Comparison of ENCODE assay signal across 19 cellular contexts in genomic region chrX:3609800-3610199, GRCh38.
DNase-seq lines count a peak whose midpoint lies in the region; ATAC-seq and TF ChIP-seq lines count a peak whose summit lies in the region.
"Had no signal": no experiment of that assay in that cellular context is flagged by ENCODE, and none has a peak within 500 bp of the region (broad histone marks: within the 10 kb centered on the region; RNA-seq: fewer than 3 reads in every experiment).

No MANE protein-coding gene starts in this region.

- H3K36me3 Mint-ChIP-seq in activated naive CD8-positive, alpha-beta T cell treated with anti-CD3 and anti-CD28 coated beads for 36 hours: peaks cover 6% of the 10 kb centered on the region

- H3K9me3 Mint-ChIP-seq in activated naive CD8-positive, alpha-beta T cell treated with anti-CD3 and anti-CD28 coated beads for 36 hours: no peaks in the 10 kb centered on the region
- H3K9me3 Mint-ChIP-seq: naive B cell had no signal

- H3K4me3 Mint-ChIP-seq in activated naive CD8-positive, alpha-beta T cell treated with anti-CD3 and anti-CD28 coated beads for 36 hours: no peak overlapping the region
- H3K4me3 Mint-ChIP-seq: activated CD8-positive, alpha-beta memory T cell treated with anti-CD3 and anti-CD28 coated beads, Interleukin-2, amount 10 ng/mL, durations not matched to agents 7 days and 5 days; naive B cell had no signal

- ATAC-seq in HG03175 (IDR thresholded peaks at IDR 0.05; ENCODE audit: unreplicated experiment): no peak
- ATAC-seq: activated CD8-positive, alpha-beta memory T cell treated with anti-CD3 and anti-CD28 coated beads, Interleukin-2, amount 10 ng/mL, durations not matched to agents 7 days and 5 days had no signal

- H3K4me3 ChIP-seq in cardiac fibroblast (replicated peaks in 1 of 2; ENCODE audit: low read depth in 2 of 2, low read length in 2 of 2): no peak overlapping the region
- H3K4me3 ChIP-seq: thoracic aorta had no signal

- CTCF ChIA-PET in HEK293T (lab: Yijun Ruan, JAX): no interaction called here

- POLR2A ChIA-PET in HEK293T (lab: Yijun Ruan, JAX): no interaction called here

- TF ChIP-seq CTCF in cardiac fibroblast (IDR thresholded peaks at IDR 0.05; ENCODE audit: low read depth, low read length) (no peak), GM20000 (IDR thresholded peaks at IDR 0.05; ENCODE audit: extremely low read depth, missing control alignments) (no peak)

- H3K27me3 Mint-ChIP-seq in activated naive CD8-positive, alpha-beta T cell treated with anti-CD3 and anti-CD28 coated beads for 36 hours: no peaks in the 10 kb centered on the region
- H3K27me3 Mint-ChIP-seq: activated CD8-positive, alpha-beta memory T cell treated with anti-CD3 and anti-CD28 coated beads, Interleukin-2, amount 10 ng/mL, durations not matched to agents 7 days and 5 days; naive B cell had no signal

- H3K27ac Mint-ChIP-seq in activated naive CD8-positive, alpha-beta T cell treated with anti-CD3 and anti-CD28 coated beads for 36 hours: no peak overlapping the region
- H3K27ac Mint-ChIP-seq: activated CD8-positive, alpha-beta memory T cell treated with anti-CD3 and anti-CD28 coated beads, Interleukin-2, amount 10 ng/mL, durations not matched to agents 7 days and 5 days; naive B cell had no signal

- DNase-seq in AG08396 (ENCODE audit: low spot score): peak; percentile 37
- peak; percentile 21 for DNase-seq in HT1080 (ENCODE audit: low read depth)
- DNase-seq in cardiac fibroblast (ENCODE audit: low read depth in 2 of 2): peak; percentile 34 to 76
- DNase-seq in kidney glomerular epithelial cell (lab: John Stamatoyannopoulos, UW): peak; percentile 70
- no peak for DNase-seq in activated naive CD8-positive, alpha-beta T cell treated with anti-CD3 and anti-CD28 coated beads for 36 hours
- DNase-seq in GM20000 (ENCODE audit: low spot score): no peak
- no peak for DNase-seq in HEK293T (ENCODE audit: extremely low spot score)
- DNase-seq: activated CD4-positive, CD25-positive, alpha-beta regulatory T cell; activated CD8-positive, alpha-beta memory T cell treated with anti-CD3 and anti-CD28 coated beads, Interleukin-2, amount 10 ng/mL, durations not matched to agents 7 days and 5 days; activated gamma-delta T cell; central memory CD4-positive, alpha-beta T cell; DMS 273 treated with DMSO at 0.1 percent for 48 hours; naive B cell; NCI-H1105; retina; stimulated activated CD8-positive, alpha-beta memory T cell treated with anti-CD3 and anti-CD28 coated beads, Interleukin-4, amount 100 ng/mL, for 48 hours; T-helper 1 cell had no signal

- no peaks in the 10 kb centered on the region for H3K4me1 Mint-ChIP-seq in activated naive CD8-positive, alpha-beta T cell treated with anti-CD3 and anti-CD28 coated beads for 36 hours
- H3K4me1 Mint-ChIP-seq: activated CD8-positive, alpha-beta memory T cell treated with anti-CD3 and anti-CD28 coated beads, Interleukin-2, amount 10 ng/mL, durations not matched to agents 7 days and 5 days; naive B cell had no signal

TF ChIP-seq in HEK293T, 16 proteins besides CTCF, POLR2A, EP300 and RAD21:
- no peak for TF ChIP-seq ZNF384 (IDR thresholded peaks at IDR 0.05)
- no peak for TF ChIP-seq FOXM1 (IDR thresholded peaks at IDR 0.05; ENCODE audit: borderline replicate concordance)
- TF ChIP-seq FOXA1 (IDR thresholded peaks at IDR 0.05): no peak
- TF ChIP-seq SP1 (IDR thresholded peaks at IDR 0.05): no peak
- TF ChIP-seq CTBP1 (IDR thresholded peaks at IDR 0.05; ENCODE audit: borderline replicate concordance): no peak

Comparison
In these comparisons a context has a peak if more than half of its experiments do, and no peak if none do; other contexts are left out.
1. DNase-seq: peak in AG08396 (single experiment), HT1080 (single experiment), cardiac fibroblast (2 of 2) and kidney glomerular epithelial cell (single experiment); none in activated naive CD8-positive, alpha-beta T cell treated with anti-CD3 and anti-CD28 coated beads for 36 hours (single experiment), GM20000 (single experiment) and HEK293T (single experiment).